In the genomic region with DNA sequence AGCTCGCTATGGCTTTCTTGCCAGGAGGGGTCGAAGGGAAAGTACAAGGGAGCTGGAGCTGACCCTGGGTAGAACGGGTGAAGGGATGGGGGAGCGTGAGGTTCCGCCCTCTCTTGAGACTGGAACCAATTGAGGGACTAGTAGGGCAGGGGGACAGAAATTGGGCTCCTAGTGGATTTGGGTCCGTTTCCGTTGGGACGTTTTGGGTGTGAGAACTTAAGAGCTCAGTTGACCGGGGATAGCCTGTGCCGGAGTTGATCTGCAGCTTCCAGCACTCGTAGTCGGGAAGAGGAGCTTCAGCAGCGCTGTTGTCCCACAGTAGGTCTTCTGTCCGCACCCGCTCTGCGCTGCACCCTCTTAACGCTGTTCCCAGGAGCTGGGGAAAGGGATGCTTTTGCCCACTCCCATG, we compare ENCODE assay signal across 8 cellular contexts. TPM values are rescaled to one million over a fixed set of nuclear protein-coding genes. Genes with fewer than 3 reads are reported as not detected.
DNase-seq lines count a peak whose midpoint lies in the region; ATAC-seq lines count a peak whose summit lies in the region.

No MANE protein-coding gene starts in this region.

- H4K8ac ChIP-seq in neuronal stem cell (ENCODE audit: low read depth, low read length) = no peak overlapping the region

- H3K27me3 Mint-ChIP-seq in activated T-helper 1 cell treated with anti-CD3 and anti-CD28 coated beads, Interleukin-12 subunit alpha, Interleukin-12 subunit beta, Interleukin-2, Interleukin-4 antibody, amounts not matched to agents 30 ng/mL and 10 ng/mL and 1 ng/mL, durations not matched to agents 14 hours and 24 hours and 36 hours (ENCODE audit: insufficient read depth) = no peaks in the 10 kb centered on the region

- H2AK5ac ChIP-seq in neuronal stem cell (ENCODE audit: low read depth, low read length) = no peak overlapping the region

- H3K27ac ChIP-seq in Karpas-422 (ENCODE audit: low read length) = peak overlapping the region; percentile 67
- no peak overlapping the region for H3K27ac ChIP-seq in neuronal stem cell (replicated peaks; ENCODE audit: low read length)

- no peak overlapping the region for H2BK15ac ChIP-seq in neuronal stem cell (ENCODE audit: low read length)

- peak overlapping the region; percentile 98 for H3K4me3 ChIP-seq in Karpas-422 (ENCODE audit: low read length)
- peak overlapping the region; percentile 90 to 97 for H3K4me3 ChIP-seq in neuronal stem cell (ENCODE audit: low read length in 2 of 2)

- whole genome bisulfite sequencing in neuronal stem cell (ENCODE audit: extremely low coverage in 2 of 2, insufficient read length in 2 of 2, insufficient replicate concordance in 1 of 2), 2 donors = no CpG with 5 or more reads among the region's 17 CpGs

- H3K36me3 ChIP-seq in Karpas-422 (ENCODE audit: insufficient read depth, low read length) (peaks cover 10% of the 10 kb centered on the region; the same call in 1 of the 2 replicates), neuronal stem cell (replicated peaks in 1 of 2; ENCODE audit: control insufficient read depth in 2 of 2, insufficient read depth in 2 of 2, low read length in 2 of 2) (peaks cover 13 to 37% of the 10 kb centered on the region in 2 donors)

- H3K9me2 ChIP-seq in Karpas-422 (replicated peaks; ENCODE audit: insufficient read depth, low read length) = no peaks in the 10 kb centered on the region

- H3K9ac ChIP-seq in Karpas-422 (ENCODE audit: low read length) = peak overlapping the region; percentile 91
- H3K9ac ChIP-seq in neuronal stem cell (ENCODE audit: low read depth, low read length, poor library complexity) = peak overlapping the region; percentile 89

- H3K4me2 ChIP-seq in Karpas-422 (ENCODE audit: low read depth, low read length, poor library complexity, severe bottlenecking) (peak overlapping the region; percentile 99), neuronal stem cell (ENCODE audit: insufficient read depth, low read length, poor library complexity, severe bottlenecking) (peak overlapping the region; percentile 92)

- peaks cover 58% of the 10 kb centered on the region for H3K79me2 ChIP-seq in Karpas-422 (ENCODE audit: low read length)

- no peak overlapping the region for H2BK12ac ChIP-seq in neuronal stem cell (ENCODE audit: low read length)

- no peaks in the 10 kb centered on the region for H3K27me3 ChIP-seq in Karpas-422 (ENCODE audit: low read length)
- H3K27me3 ChIP-seq in neuronal stem cell (ENCODE audit: control insufficient read depth in 3 of 3, insufficient read depth in 3 of 3, low read depth in 1 of 3, low read length in 3 of 3) = peaks cover 0 to 14% (median 0%) of the 10 kb centered on the region in 3 experiments

- peak overlapping the region; percentile 99 for H3K4me3 Mint-ChIP-seq in activated T-helper 1 cell treated with anti-CD3 and anti-CD28 coated beads, Interleukin-12 subunit alpha, Interleukin-12 subunit beta, Interleukin-2, Interleukin-4 antibody, amounts not matched to agents 30 ng/mL and 10 ng/mL and 1 ng/mL, durations not matched to agents 14 hours and 24 hours and 36 hours

- peaks cover 46% of the 10 kb centered on the region for H3K4me1 ChIP-seq in Karpas-422 (ENCODE audit: low read length)
- H3K4me1 ChIP-seq in neuronal stem cell (ENCODE audit: control insufficient read depth in 2 of 2, insufficient read depth in 1 of 2, low read depth in 1 of 2, low read length in 2 of 2) = peaks cover 13 to 15% of the 10 kb centered on the region in 2 donors

- H3K36me3 Mint-ChIP-seq in activated T-helper 1 cell treated with anti-CD3 and anti-CD28 coated beads, Interleukin-12 subunit alpha, Interleukin-12 subunit beta, Interleukin-2, Interleukin-4 antibody, amounts not matched to agents 30 ng/mL and 10 ng/mL and 1 ng/mL, durations not matched to agents 14 hours and 24 hours and 36 hours (ENCODE audit: low read depth) = peaks cover 22% of the 10 kb centered on the region

- no peak overlapping the region for H3K18ac ChIP-seq in neuronal stem cell (ENCODE audit: low read length)

- H3K4me1 Mint-ChIP-seq in activated T-helper 1 cell treated with anti-CD3 and anti-CD28 coated beads, Interleukin-12 subunit alpha, Interleukin-12 subunit beta, Interleukin-2, Interleukin-4 antibody, amounts not matched to agents 30 ng/mL and 10 ng/mL and 1 ng/mL, durations not matched to agents 14 hours and 24 hours and 36 hours (ENCODE audit: low read depth) = peaks cover 42% of the 10 kb centered on the region

- peak; percentile 31 for DNase-seq in stimulated activated CD4-positive, alpha-beta T cell treated with anti-CD3 and anti-CD28 coated beads, Interleukin-4, amount 100 ng/mL, for 24 hours
- DNase-seq in stimulated activated CD4-positive, alpha-beta T cell treated with anti-CD3 and anti-CD28 coated beads, Interleukin-12 subunit alpha, Interleukin-12 subunit beta, amount 100 ng/mL, for 4 hours = no peak
- peak; percentile 74 for DNase-seq in Karpas-422
- DNase-seq in activated T-helper 1 cell treated with anti-CD3 and anti-CD28 coated beads, Interleukin-12 subunit alpha, Interleukin-12 subunit beta, Interleukin-2, Interleukin-4 antibody, amounts not matched to agents 30 ng/mL and 10 ng/mL and 1 ng/mL, durations not matched to agents 14 hours and 24 hours and 36 hours (ENCODE audit: low spot score) = peak; percentile 16
- peak; percentile 20 for DNase-seq in glomerular visceral epithelial cell (ENCODE audit: extremely low spot score)
- no peak for DNase-seq in neuronal stem cell (ENCODE audit: low spot score)
- DNase-seq in NCI-H524 (lab: John Stamatoyannopoulos, UW) = no peak

- H2AFZ ChIP-seq in Karpas-422 (ENCODE audit: low read length) (peak overlapping the region; percentile 13), neuronal stem cell (ENCODE audit: low read length) (peak overlapping the region; percentile 95)

- peak overlapping the region; percentile 99 for H3K27ac Mint-ChIP-seq in activated T-helper 1 cell treated with anti-CD3 and anti-CD28 coated beads, Interleukin-12 subunit alpha, Interleukin-12 subunit beta, Interleukin-2, Interleukin-4 antibody, amounts not matched to agents 30 ng/mL and 10 ng/mL and 1 ng/mL, durations not matched to agents 14 hours and 24 hours and 36 hours

- H3K4ac ChIP-seq in neuronal stem cell (ENCODE audit: low read length) = no peak overlapping the region

- H3K9me3 Mint-ChIP-seq in activated T-helper 1 cell treated with anti-CD3 and anti-CD28 coated beads, Interleukin-12 subunit alpha, Interleukin-12 subunit beta, Interleukin-2, Interleukin-4 antibody, amounts not matched to agents 30 ng/mL and 10 ng/mL and 1 ng/mL, durations not matched to agents 14 hours and 24 hours and 36 hours = no peaks in the 10 kb centered on the region

- intact Hi-C loops in activated T-helper 1 cell treated with anti-CD3 and anti-CD28 coated beads, Interleukin-12 subunit alpha, Interleukin-12 subunit beta, Interleukin-2, Interleukin-4 antibody, amounts not matched to agents 30 ng/mL and 10 ng/mL and 1 ng/mL, durations not matched to agents 14 hours and 24 hours and 36 hours (cut with micrococcal nuclease) = loop anchor here (1.0 to 5.0 kb wide), 11 partner anchors 17 to 530 kb away; a partner anchor contains a TSS

- no peak overlapping the region for H2BK120ac ChIP-seq in neuronal stem cell (ENCODE audit: low read depth, low read length)

- peaks cover 4% of the 10 kb centered on the region; the same call in 1 of the 2 replicates for H4K20me1 ChIP-seq in Karpas-422 (ENCODE audit: insufficient read depth, low read depth, low read length)

- peaks cover 2% of the 10 kb centered on the region for H3K79me1 ChIP-seq in neuronal stem cell (ENCODE audit: low read depth, low read length)

- H2BK5ac ChIP-seq in neuronal stem cell (ENCODE audit: low read length) = peak overlapping the region; percentile 68

- no peak overlapping the region for H4K91ac ChIP-seq in neuronal stem cell (ENCODE audit: low read depth, low read length, poor library complexity)

- H3K23ac ChIP-seq in neuronal stem cell (ENCODE audit: low read depth, low read length, poor library complexity) = peak overlapping the region; percentile 26

- H3K9me3 ChIP-seq in Karpas-422 (ENCODE audit: low read length) = no peaks in the 10 kb centered on the region
- H3K9me3 ChIP-seq in neuronal stem cell (replicated peaks in 1 of 2; ENCODE audit: control insufficient read depth in 2 of 2, insufficient read depth in 1 of 2, low read depth in 1 of 2, low read length in 2 of 2) = no peaks in the 10 kb centered on the region

- no peak for ATAC-seq in GM18870 (IDR thresholded peaks at IDR 0.05; ENCODE audit: unreplicated experiment)

- H3K14ac ChIP-seq in neuronal stem cell (ENCODE audit: low read length) = peak overlapping the region; percentile 48

RNA-seq across cellular contexts. Expression of a gene that starts 0.5 kb away (rescaled TPM):
- total RNA-seq in Karpas-422 (2014; rRNA removed; shearing (Covaris generic); ENCODE audit: low replicate concordance) = 14.6 and 28.5 TPM in 2 replicates
- 53.5 and 54.7 TPM in 2 replicates for total RNA-seq in activated T-helper 1 cell treated with anti-CD3 and anti-CD28 coated beads, Interleukin-12 subunit alpha, Interleukin-12 subunit beta, Interleukin-2, Interleukin-4 antibody, amounts not matched to agents 30 ng/mL and 10 ng/mL and 1 ng/mL, durations not matched to agents 14 hours and 24 hours and 36 hours
- polyA plus RNA-seq in neuronal stem cell (2013, experiment 1 of 2) = 43.2 TPM
- 42.1 TPM for polyA plus RNA-seq in neuronal stem cell (2013, experiment 2 of 2)

RNA-seq across cellular contexts. Expression of a gene that starts 0.7 kb away (rescaled TPM):
- 54.4 and 60.8 TPM in 2 replicates for total RNA-seq in Karpas-422 (2014; rRNA removed; shearing (Covaris generic); ENCODE audit: low replicate concordance)
- total RNA-seq in activated T-helper 1 cell treated with anti-CD3 and anti-CD28 coated beads, Interleukin-12 subunit alpha, Interleukin-12 subunit beta, Interleukin-2, Interleukin-4 antibody, amounts not matched to agents 30 ng/mL and 10 ng/mL and 1 ng/mL, durations not matched to agents 14 hours and 24 hours and 36 hours = 153 and 162 TPM in 2 replicates
- polyA plus RNA-seq in neuronal stem cell (2013, experiment 1 of 2) = 160 TPM
- polyA plus RNA-seq in neuronal stem cell (2013, experiment 2 of 2) = 156 TPM

RNA-seq across cellular contexts. Expression of a gene that starts 2.8 kb away (rescaled TPM):
- 5.6 and 10.0 TPM in 2 replicates for total RNA-seq in Karpas-422 (2014; rRNA removed; shearing (Covaris generic); ENCODE audit: low replicate concordance)
- total RNA-seq in activated T-helper 1 cell treated with anti-CD3 and anti-CD28 coated beads, Interleukin-12 subunit alpha, Interleukin-12 subunit beta, Interleukin-2, Interleukin-4 antibody, amounts not matched to agents 30 ng/mL and 10 ng/mL and 1 ng/mL, durations not matched to agents 14 hours and 24 hours and 36 hours = 9.9 and 10.8 TPM in 2 replicates
- polyA plus RNA-seq in neuronal stem cell (2013, experiment 1 of 2) = 14.9 TPM
- polyA plus RNA-seq in neuronal stem cell (2013, experiment 2 of 2) = 15.4 TPM

RNA-seq across cellular contexts. Expression of a gene that starts 16.4 kb away (rescaled TPM):
- 2.1 and 3.5 TPM in 2 replicates for total RNA-seq in Karpas-422 (2014; rRNA removed; shearing (Covaris generic); ENCODE audit: low replicate concordance)
- 6.2 and 6.3 TPM in 2 replicates for total RNA-seq in activated T-helper 1 cell treated with anti-CD3 and anti-CD28 coated beads, Interleukin-12 subunit alpha, Interleukin-12 subunit beta, Interleukin-2, Interleukin-4 antibody, amounts not matched to agents 30 ng/mL and 10 ng/mL and 1 ng/mL, durations not matched to agents 14 hours and 24 hours and 36 hours
- polyA plus RNA-seq in neuronal stem cell (2013, experiment 1 of 2) = 2.8 TPM
- polyA plus RNA-seq in neuronal stem cell (2013, experiment 2 of 2) = 3.0 TPM

RNA-seq across cellular contexts. Expression of a gene that starts 43.9 kb away (rescaled TPM):
- 191 and 346 TPM in 2 replicates for total RNA-seq in Karpas-422 (2014; rRNA removed; shearing (Covaris generic); ENCODE audit: low replicate concordance)
- 125 and 133 TPM in 2 replicates for total RNA-seq in activated T-helper 1 cell treated with anti-CD3 and anti-CD28 coated beads, Interleukin-12 subunit alpha, Interleukin-12 subunit beta, Interleukin-2, Interleukin-4 antibody, amounts not matched to agents 30 ng/mL and 10 ng/mL and 1 ng/mL, durations not matched to agents 14 hours and 24 hours and 36 hours
- polyA plus RNA-seq in neuronal stem cell (2013, experiment 1 of 2) = 17.8 TPM
- 15.7 TPM for polyA plus RNA-seq in neuronal stem cell (2013, experiment 2 of 2)

Comparison
In these comparisons a context has a peak if more than half of its experiments do, and no peak if none do; other contexts are left out.
1. DNase-seq: peak in stimulated activated CD4-positive, alpha-beta T cell treated with anti-CD3 and anti-CD28 coated beads, Interleukin-4, amount 100 ng/mL, for 24 hours (single experiment), Karpas-422 (single experiment), activated T-helper 1 cell treated with anti-CD3 and anti-CD28 coated beads, Interleukin-12 subunit alpha, Interleukin-12 subunit beta, Interleukin-2, Interleukin-4 antibody, amounts not matched to agents 30 ng/mL and 10 ng/mL and 1 ng/mL, durations not matched to agents 14 hours and 24 hours and 36 hours (single experiment) and glomerular visceral epithelial cell (single experiment); none in stimulated activated CD4-positive, alpha-beta T cell treated with anti-CD3 and anti-CD28 coated beads, Interleukin-12 subunit alpha, Interleukin-12 subunit beta, amount 100 ng/mL, for 4 hours (single experiment), neuronal stem cell (single experiment) and NCI-H524 (0 of 2).